ENCODE assay signal across 5 cellular contexts in genomic region chr5:164324239-164324638, GRCh38.
"Had no signal": no experiment of that assay in that cellular context is flagged by ENCODE, and none has a peak within 500 bp of the region (broad histone marks: within the 10 kb centered on the region; RNA-seq: fewer than 3 reads in every experiment).

No MANE protein-coding gene starts in this region.

- DNase-seq: IMR-90, KBM-7 had no signal

- ATAC-seq: HepG2, K562 had no signal

- H3K27ac ChIP-seq: HL-60 had no signal

- H3K4me3 ChIP-seq: K562 had no signal
